Comparison of ENCODE assay signal across 8 cellular contexts in the genomic region with DNA sequence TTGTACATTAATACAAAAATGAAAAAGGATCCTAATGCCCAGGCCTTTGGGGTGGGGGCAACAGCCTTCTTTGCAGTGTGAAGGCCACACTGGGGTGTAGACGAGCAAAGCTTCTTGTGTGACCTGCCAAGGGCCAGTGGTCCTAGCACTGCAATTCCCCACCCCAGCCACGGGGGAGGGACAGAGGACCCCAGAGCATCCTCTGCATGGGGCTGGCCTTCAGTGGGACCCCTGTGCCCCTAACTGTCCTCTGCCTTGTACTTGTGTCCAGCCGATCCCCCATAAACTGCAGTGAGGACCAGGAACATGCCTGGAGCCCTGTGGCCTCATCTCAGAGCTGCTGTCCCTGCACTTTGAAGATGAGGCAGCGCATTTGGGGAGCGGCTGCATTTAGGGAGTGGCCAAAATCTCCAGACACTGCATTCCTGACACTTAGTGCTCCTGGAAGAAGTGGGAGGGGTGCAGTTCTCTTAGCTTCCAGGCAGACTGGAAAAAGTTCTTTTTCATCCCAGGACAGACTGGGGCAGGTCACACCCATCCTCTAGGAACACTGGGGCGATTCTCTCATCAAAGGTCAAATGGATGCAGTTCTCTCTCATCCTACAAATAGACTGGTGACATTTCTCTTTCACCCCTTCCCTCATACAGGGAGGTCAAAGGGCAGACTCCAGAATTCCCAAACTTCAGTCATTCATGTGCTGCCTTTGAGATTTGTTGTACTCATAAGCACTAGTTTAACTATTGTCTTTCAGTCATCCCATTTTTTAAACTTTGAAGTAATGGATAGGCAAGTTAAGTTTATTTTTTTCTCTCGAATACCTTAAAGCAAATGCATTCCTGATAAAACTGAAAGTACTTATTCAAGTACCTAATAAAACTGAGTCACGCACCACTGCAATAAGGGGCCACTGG. TPM values are rescaled to one million over a fixed set of nuclear protein-coding genes. Genes with fewer than 3 reads are reported as not detected.
A peak's percentile ranks its signal among the peaks of the same experiment; 100 is the strongest.
DNase-seq lines count a peak whose midpoint lies in the region; ATAC-seq, FAIRE-seq and TF ChIP-seq lines count a peak whose summit lies in the region.

No MANE protein-coding gene starts in this region.

- H3K4me2 ChIP-seq in astrocyte (ENCODE audit: low read length) (peak overlapping the region; percentile 21), neuronal stem cell (ENCODE audit: insufficient read depth, low read length, poor library complexity, severe bottlenecking) (no peak overlapping the region)

- H3K4me1 Mint-ChIP-seq in astrocyte (ENCODE audit: low read depth, unreplicated experiment): peaks cover 28% of the 10 kb centered on the region

- intact Hi-C loops in sigmoid colon (cut with DNase I): loop anchor here (10.0 kb wide), 1 partner anchor 395 kb away; a partner anchor contains a TSS

- WGBS in sigmoid colon, 2 donors: 68 to 74% methylated on average over 8 of the region's 8 CpGs
- WGBS in neuronal stem cell (ENCODE audit: extremely low coverage in 2 of 2, insufficient read length in 2 of 2, insufficient replicate concordance in 1 of 2), 2 donors: no CpG with 5 or more reads among the region's 8 CpGs

- no peak overlapping the region for H2BK120ac ChIP-seq in neuronal stem cell (ENCODE audit: low read depth, low read length)

- peak overlapping the region; percentile 20 for H3K4me3 Mint-ChIP-seq in astrocyte (ENCODE audit: unreplicated experiment)

- no peaks in the 10 kb centered on the region for H3K9me3 Mint-ChIP-seq in astrocyte (ENCODE audit: unreplicated experiment)

- no peak overlapping the region for H2BK5ac ChIP-seq in neuronal stem cell (ENCODE audit: low read length)

- no peak overlapping the region for H4K91ac ChIP-seq in neuronal stem cell (ENCODE audit: low read depth, low read length, poor library complexity)

- H2AFZ ChIP-seq in astrocyte (ENCODE audit: low read depth, low read length) (no peak overlapping the region), neuronal stem cell (ENCODE audit: low read length) (no peak overlapping the region)

- FAIRE-seq in astrocyte (lab: Jason Lieb, UNC): no peak

- H2BK15ac ChIP-seq in neuronal stem cell (ENCODE audit: low read length): no peak overlapping the region

- peaks cover 24% of the 10 kb centered on the region for H3K36me3 Mint-ChIP-seq in astrocyte (ENCODE audit: low read depth, unreplicated experiment)

- H4K8ac ChIP-seq in neuronal stem cell (ENCODE audit: low read depth, low read length): no peak overlapping the region

- H3K4me3 ChIP-seq in astrocyte (ENCODE audit: insufficient read depth, low read depth, low read length): no peak overlapping the region
- H3K4me3 ChIP-seq in sigmoid colon: no peak overlapping the region
- H3K4me3 ChIP-seq in neuronal stem cell (ENCODE audit: low read length in 2 of 2): no peak overlapping the region

- TF ChIP-seq POLR2A in sigmoid colon (IDR thresholded peaks at IDR 0.05): no peak

- H3K79me1 ChIP-seq in neuronal stem cell (ENCODE audit: low read depth, low read length): peaks cover 1% of the 10 kb centered on the region

- ATAC-seq in HG03175 (IDR thresholded peaks at IDR 0.05; ENCODE audit: unreplicated experiment): peak; percentile 21

- H3K18ac ChIP-seq in neuronal stem cell (ENCODE audit: low read length): no peak overlapping the region

- H3K27me3 ChIP-seq in astrocyte (ENCODE audit: insufficient read depth, low read length) (no peaks in the 10 kb centered on the region), sigmoid colon (no peaks in the 10 kb centered on the region), neuronal stem cell (ENCODE audit: control insufficient read depth in 3 of 3, insufficient read depth in 3 of 3, low read depth in 1 of 3, low read length in 3 of 3) (no peaks in the 10 kb centered on the region)

- no peak overlapping the region for H3K9ac ChIP-seq in astrocyte (ENCODE audit: low read length)
- H3K9ac ChIP-seq in neuronal stem cell (ENCODE audit: low read depth, low read length, poor library complexity): no peak overlapping the region

- TF ChIP-seq EP300 in sigmoid colon (IDR thresholded peaks at IDR 0.05): no peak

- peak; percentile 67 for TF ChIP-seq CTCF in GM12874 (IDR thresholded peaks at IDR 0.05; ENCODE audit: insufficient read depth, low read depth, low read length)
- no peak for TF ChIP-seq CTCF in astrocyte (IDR thresholded peaks at IDR 0.05; ENCODE audit: insufficient read depth, low read depth, low read length)
- no peak for TF ChIP-seq CTCF in sigmoid colon (IDR thresholded peaks at IDR 0.05)

- H3K9me3 ChIP-seq in astrocyte (ENCODE audit: insufficient read depth, low read depth, low read length) (no peaks in the 10 kb centered on the region), sigmoid colon (no peaks in the 10 kb centered on the region), neuronal stem cell (replicated peaks in 1 of 2; ENCODE audit: control insufficient read depth in 2 of 2, insufficient read depth in 1 of 2, low read depth in 1 of 2, low read length in 2 of 2) (no peaks in the 10 kb centered on the region)

- peaks cover 23% of the 10 kb centered on the region for H4K20me1 ChIP-seq in astrocyte (ENCODE audit: insufficient read depth, low read length)

- H3K36me3 ChIP-seq in astrocyte (ENCODE audit: insufficient read depth, low read length): peaks cover 24% of the 10 kb centered on the region
- H3K36me3 ChIP-seq in sigmoid colon: peaks cover 0 to 44% (median 22%) of the 10 kb centered on the region in 4 donors
- peaks cover 22 to 29% of the 10 kb centered on the region in 2 donors for H3K36me3 ChIP-seq in neuronal stem cell (replicated peaks in 1 of 2; ENCODE audit: control insufficient read depth in 2 of 2, insufficient read depth in 2 of 2, low read length in 2 of 2)

- DNase-seq in astrocyte (ENCODE audit: low read depth) (no peak), sigmoid colon (peak; percentile 55), glomerular visceral epithelial cell (ENCODE audit: extremely low spot score) (no peak), neuronal stem cell (ENCODE audit: low spot score) (no peak), ACHN (no peak), NCI-H526 treated with DMSO at 0.1 percent for 48 hours (lab: John Stamatoyannopoulos, UW) (no peak)

- peaks cover 17% of the 10 kb centered on the region for H3K79me2 ChIP-seq in astrocyte (ENCODE audit: insufficient read depth, low read length)

- no peak overlapping the region for H3K4ac ChIP-seq in neuronal stem cell (ENCODE audit: low read length)

- no peak overlapping the region for H3K27ac Mint-ChIP-seq in astrocyte (ENCODE audit: unreplicated experiment)

- H3K23ac ChIP-seq in neuronal stem cell (ENCODE audit: low read depth, low read length, poor library complexity): no peak overlapping the region

- H3K4me1 ChIP-seq in astrocyte (ENCODE audit: insufficient read depth, low read length) (peaks cover 25% of the 10 kb centered on the region), sigmoid colon (peaks cover 0 to 23% (median 16%) of the 10 kb centered on the region in 4 donors), neuronal stem cell (ENCODE audit: control insufficient read depth in 2 of 2, insufficient read depth in 1 of 2, low read depth in 1 of 2, low read length in 2 of 2) (peaks cover 0 to 3% of the 10 kb centered on the region in 2 donors)

- no peaks in the 10 kb centered on the region for H3K27me3 Mint-ChIP-seq in astrocyte (ENCODE audit: low read depth, unreplicated experiment)

- in situ Hi-C loops in ACHN (cut with HindIII; ENCODE audit: low pct_ligation_motif_present, low pct_unique_long_range_greater_than_20kb, low sequenced_read_pairs): no loop called here

- no peak overlapping the region for H2AK5ac ChIP-seq in neuronal stem cell (ENCODE audit: low read depth, low read length)

- no peak overlapping the region for H2BK12ac ChIP-seq in neuronal stem cell (ENCODE audit: low read length)

- H3K14ac ChIP-seq in neuronal stem cell (ENCODE audit: low read length): no peak overlapping the region

- H3K27ac ChIP-seq in astrocyte (ENCODE audit: low read depth, low read length) (peak overlapping the region; percentile 42), sigmoid colon (peak overlapping the region; percentile 6 to 73 (median 62)), neuronal stem cell (replicated peaks; ENCODE audit: low read length) (no peak overlapping the region)

RNA-seq across cellular contexts. Expression of a gene that starts 0.9 kb away (rescaled TPM):
- 0.11 and 0.19 TPM in 2 replicates for total RNA-seq in astrocyte
- 1 to 10 TPM; 1.1 to 3.4 (median 1.1) TPM for total RNA-seq in sigmoid colon
- 10 to 100 TPM in 1 of 3 donors, 1 to 10 TPM in 2; 2.4 to 19.5 (median 2.8) TPM for polyA plus RNA-seq in sigmoid colon
- polyA plus RNA-seq in neuronal stem cell (2013, experiment 1 of 2): 0.03 TPM
- polyA plus RNA-seq in neuronal stem cell (2013, experiment 2 of 2): 0.06 TPM

RNA-seq across cellular contexts. Expression of a gene that starts 20.3 kb away (rescaled TPM):
- total RNA-seq in astrocyte: 57.6 and 62.0 TPM in 2 replicates
- total RNA-seq in sigmoid colon: 10 to 100 TPM; 28.1 to 40.7 (median 36.3) TPM
- polyA plus RNA-seq in sigmoid colon: 10 to 100 TPM; 29.1 to 54.2 (median 29.4) TPM
- 29.8 TPM for polyA plus RNA-seq in neuronal stem cell (2013, experiment 1 of 2)
- 30.1 TPM for polyA plus RNA-seq in neuronal stem cell (2013, experiment 2 of 2)
